Comparison of ENCODE assay signal across 19 cellular contexts in genomic region chr21:31754561-31754960, GRCh38.
"Had no signal": no experiment of that assay in that cellular context is flagged by ENCODE, and none has a peak within 500 bp of the region (broad histone marks: within the 10 kb centered on the region; RNA-seq: fewer than 3 reads in every experiment).

No MANE protein-coding gene starts in this region.

- H3K27me3 ChIP-seq: colonic mucosa, esophagus muscularis mucosa, neural progenitor cell, ovary, right atrium auricular region, sigmoid colon, stomach, transverse colon had no signal

- H3K4me1 ChIP-seq: colonic mucosa, esophagus muscularis mucosa, lower lobe of right lung, right atrium auricular region, sigmoid colon, stomach, transverse colon had no signal

- H3K9me3 ChIP-seq: colonic mucosa, esophagus muscularis mucosa, lower lobe of right lung, ovary, right atrium auricular region, sigmoid colon, stomach, thoracic aorta, transverse colon had no signal

- ATAC-seq: left lobe of liver, lower lobe of right lung, natural killer cell had no signal

- DNase-seq: colonic mucosa; effector CD4-positive, alpha-beta T cell; foreskin fibroblast; islet precursor cell; lower lobe of right lung; natural killer cell; ovary; sigmoid colon; stimulated activated CD4-positive, alpha-beta T cell treated with anti-CD3 and anti-CD28 coated beads, Interleukin-2, amount 100 ng/mL, for 24 hours; stimulated activated naive CD4-positive, alpha-beta T cell; stomach; substantia nigra; transverse colon had no signal

- H3K9ac ChIP-seq: neural progenitor cell had no signal

- H3K4me3 ChIP-seq: colonic mucosa, esophagus muscularis mucosa, lower lobe of right lung, neural progenitor cell, ovary, right atrium auricular region, sigmoid colon, skin epidermis, stomach, thoracic aorta, transverse colon had no signal

- H3K36me3 ChIP-seq: colonic mucosa, esophagus muscularis mucosa, lower lobe of right lung, neural progenitor cell, ovary, right atrium auricular region, sigmoid colon, stomach, thoracic aorta, transverse colon had no signal

- H3K27ac ChIP-seq: colonic mucosa, esophagus muscularis mucosa, lower lobe of right lung, neural progenitor cell, ovary, right atrium auricular region, sigmoid colon, skin epidermis, stomach, thoracic aorta, transverse colon had no signal
